27 cellular contexts compared by ENCODE assay signal in genomic region chr4:5166377-5166776, GRCh38.
DNase-seq lines count a peak whose midpoint lies in the region; ATAC-seq, FAIRE-seq and TF ChIP-seq lines count a peak whose summit lies in the region.
"Had no signal": no experiment of that assay in that cellular context is flagged by ENCODE, and none has a peak within 500 bp of the region (broad histone marks: within the 10 kb centered on the region; RNA-seq: fewer than 3 reads in every experiment).

No MANE protein-coding gene starts in this region.

- no peak overlapping the region for H3K9ac ChIP-seq in SK-N-SH
- peak overlapping the region; percentile 58 for H3K9ac ChIP-seq in astrocyte (ENCODE audit: low read length)
- H3K9ac ChIP-seq: parathyroid adenoma had no signal

- no peaks in the 10 kb centered on the region for H3K9me3 ChIP-seq in SK-N-SH
- H3K9me3 ChIP-seq in astrocyte (ENCODE audit: insufficient read depth, low read depth, low read length), result no peaks in the 10 kb centered on the region
- peaks cover 0 to 14% of the 10 kb centered on the region in 2 donors for H3K9me3 ChIP-seq in lung (ENCODE audit: control insufficient read depth in 2 of 2, insufficient read depth in 1 of 2, low read length in 1 of 2)
- no peaks in the 10 kb centered on the region for H3K9me3 ChIP-seq in CD8-positive, alpha-beta memory T cell (ENCODE audit: low read length)
- H3K9me3 ChIP-seq: gastrocnemius medialis, upper lobe of right lung had no signal

- no peak for FAIRE-seq in astrocyte (lab: Jason Lieb, UNC)

- H3F3A ChIP-seq in SK-N-SH (replicated peaks; ENCODE audit: insufficient read depth), result no peaks in the 10 kb centered on the region

- no peak overlapping the region for H3K4me3 ChIP-seq in SK-N-SH (ENCODE audit: low read depth in 2 of 2, low read length in 1 of 2)
- H3K4me3 ChIP-seq in astrocyte (ENCODE audit: insufficient read depth, low read depth, low read length), result no peak overlapping the region
- H3K4me3 ChIP-seq in lung, result no peak overlapping the region
- H3K4me3 ChIP-seq in CD8-positive, alpha-beta memory T cell (ENCODE audit: low read length), result no peak overlapping the region
- H3K4me3 ChIP-seq: gastrocnemius medialis, upper lobe of right lung had no signal

- H3K36me3 ChIP-seq in SK-N-SH (replicated peaks in 1 of 2; ENCODE audit: control insufficient read depth in 1 of 2, insufficient read depth in 2 of 2, low read length in 1 of 2) (no peaks in the 10 kb centered on the region), astrocyte (ENCODE audit: insufficient read depth, low read length) (no peaks in the 10 kb centered on the region), lung (ENCODE audit: control insufficient read depth in 2 of 2, insufficient read depth in 2 of 2, low read length in 2 of 2) (no peaks in the 10 kb centered on the region)
- H3K36me3 ChIP-seq in CD8-positive, alpha-beta memory T cell (ENCODE audit: insufficient read depth, low read length), result no peaks in the 10 kb centered on the region
- H3K36me3 ChIP-seq: gastrocnemius medialis, upper lobe of right lung had no signal

- ATAC-seq in SK-N-SH treated with all-trans-retinoic acid at 6 μM for 48 hours (no peak), lung (ENCODE audit: insufficient read depth, low FRiP score) (peak; percentile 6), HG03025 (IDR thresholded peaks at IDR 0.05; ENCODE audit: low FRiP score, unreplicated experiment) (no peak), GM19035 (IDR thresholded peaks at IDR 0.05; ENCODE audit: unreplicated experiment) (no peak)
- ATAC-seq: activated naive CD8-positive, alpha-beta T cell treated with anti-CD3 and anti-CD28 coated beads, Interleukin-2, amount 50 U/mL, for 24 hours; activated T-cell treated with anti-CD3 and anti-CD28 coated beads, Interleukin-2, amount 50 U/mL, for 72 hours; gastrocnemius medialis; left cardiac atrium; upper lobe of right lung had no signal

- no peaks in the 10 kb centered on the region for H3K36me3 Mint-ChIP-seq in astrocyte (ENCODE audit: low read depth, unreplicated experiment)
- no peaks in the 10 kb centered on the region for H3K36me3 Mint-ChIP-seq in CD8-positive, alpha-beta memory T cell
- H3K36me3 Mint-ChIP-seq: CD4-positive, CD25-positive, alpha-beta regulatory T cell had no signal

- H3K9me3 Mint-ChIP-seq in astrocyte (ENCODE audit: unreplicated experiment), result no peaks in the 10 kb centered on the region
- H3K9me3 Mint-ChIP-seq in CD8-positive, alpha-beta memory T cell, result peaks cover 0 to 7% (median 3%) of the 10 kb centered on the region in 5 donors
- H3K9me3 Mint-ChIP-seq: activated naive CD8-positive, alpha-beta T cell treated with anti-CD3 and anti-CD28 coated beads, Interleukin-2, amount 50 U/mL, for 24 hours; central memory CD8-positive, alpha-beta T cell had no signal

- H3K4me2 ChIP-seq in SK-N-SH, result peak overlapping the region; percentile 59; the same call in 1 of the 2 replicates
- H3K4me2 ChIP-seq in astrocyte (ENCODE audit: low read length), result peak overlapping the region; percentile 60

- DNase-seq in SK-N-SH (no peak), astrocyte (ENCODE audit: low read depth) (peak; percentile 6), lung (ENCODE audit: low spot score) (no peak), AG20443 (ENCODE audit: low spot score) (no peak)
- DNase-seq in CD8-positive, alpha-beta memory T cell, result no peak
- DNase-seq: activated CD4-positive, alpha-beta T cell treated with anti-CD3 and anti-CD28 coated beads, Interleukin-2, amount 50 U/mL, for 1 hour; activated CD4-positive, CD25-positive, alpha-beta regulatory T cell; activated naive CD4-positive, alpha-beta T cell; activated naive CD8-positive, alpha-beta T cell treated with anti-CD3 and anti-CD28 coated beads, Interleukin-2, amount 50 U/mL, for 24 hours; activated T-cell treated with anti-CD3 and anti-CD28 coated beads, Interleukin-2, amount 50 U/mL, for 72 hours; CD4-positive, CD25-positive, alpha-beta regulatory T cell; gastrocnemius medialis; H7; Kasumi-1; left cardiac atrium; mammary epithelial cell; NCI-H146; NCI-H345; stimulated activated CD4-positive, alpha-beta T cell treated with anti-CD3 and anti-CD28 coated beads, Interleukin-1b, Interleukin-23, amount 100 ng/mL, for 48 hours; stimulated activated naive CD4-positive, alpha-beta T cell treated with Interleukin-2 at 50 U/mL for 16 hours; upper lobe of right lung had no signal

- TF ChIP-seq CTCF in SK-N-SH (IDR thresholded peaks at IDR 0.05) (no peak), astrocyte (IDR thresholded peaks at IDR 0.05; ENCODE audit: insufficient read depth, low read depth, low read length) (no peak), lung (IDR thresholded peaks at IDR 0.05; ENCODE audit: control extremely low read depth, extremely low read depth) (no peak)

- no peak overlapping the region for H3K27ac ChIP-seq in SK-N-SH (ENCODE audit: low read depth in 2 of 2, low read length in 1 of 2)
- H3K27ac ChIP-seq in astrocyte (ENCODE audit: low read depth, low read length), result peak overlapping the region; percentile 70
- no peak overlapping the region for H3K27ac ChIP-seq in lung (ENCODE audit: low read depth in 1 of 2, low read length in 1 of 2)
- no peak overlapping the region for H3K27ac ChIP-seq in CD8-positive, alpha-beta memory T cell (ENCODE audit: low read depth, low read length)
- H3K27ac ChIP-seq: gastrocnemius medialis, parathyroid adenoma, upper lobe of right lung had no signal

- H4K20me1 ChIP-seq in SK-N-SH (ENCODE audit: insufficient read depth) (no peaks in the 10 kb centered on the region), astrocyte (ENCODE audit: insufficient read depth, low read length) (no peaks in the 10 kb centered on the region)

- peaks cover 9% of the 10 kb centered on the region for H3K4me1 Mint-ChIP-seq in astrocyte (ENCODE audit: low read depth, unreplicated experiment)
- no peaks in the 10 kb centered on the region for H3K4me1 Mint-ChIP-seq in CD8-positive, alpha-beta memory T cell
- H3K4me1 Mint-ChIP-seq: activated naive CD8-positive, alpha-beta T cell treated with anti-CD3 and anti-CD28 coated beads, Interleukin-2, amount 50 U/mL, for 24 hours; CD4-positive, CD25-positive, alpha-beta regulatory T cell; central memory CD8-positive, alpha-beta T cell had no signal

- H3K27me3 ChIP-seq in SK-N-SH (ENCODE audit: insufficient read depth), result peaks cover 5% of the 10 kb centered on the region; the same call in 1 of the 2 replicates
- no peaks in the 10 kb centered on the region for H3K27me3 ChIP-seq in astrocyte (ENCODE audit: insufficient read depth, low read length)
- no peaks in the 10 kb centered on the region for H3K27me3 ChIP-seq in lung (ENCODE audit: control insufficient read depth, insufficient read depth)
- no peaks in the 10 kb centered on the region for H3K27me3 ChIP-seq in CD8-positive, alpha-beta memory T cell (ENCODE audit: insufficient read depth, low read length, poor library complexity, severe bottlenecking)
- H3K27me3 ChIP-seq: gastrocnemius medialis, upper lobe of right lung had no signal

- no peak for TF ChIP-seq EP300 in SK-N-SH (IDR thresholded peaks at IDR 0.05; ENCODE audit: borderline replicate concordance in 1 of 2, low read depth in 1 of 2, low read length in 1 of 2)

- CTCF ChIA-PET in SK-N-SH (lab: Yijun Ruan, JAX), result interaction anchor here (0.7 kb wide), 1 partner anchor 15 kb away, joined by 3 read pairs; no protein-coding TSS in a partner anchor
- CTCF ChIA-PET in CD8-positive, alpha-beta memory T cell (lab: Charles Lee), result no interaction called here

- no peaks in the 10 kb centered on the region for H3K9me2 ChIP-seq in SK-N-SH

- no peak overlapping the region for H3K27ac Mint-ChIP-seq in astrocyte (ENCODE audit: unreplicated experiment)
- no peak overlapping the region for H3K27ac Mint-ChIP-seq in CD8-positive, alpha-beta memory T cell
- H3K27ac Mint-ChIP-seq: activated naive CD8-positive, alpha-beta T cell treated with anti-CD3 and anti-CD28 coated beads, Interleukin-2, amount 50 U/mL, for 24 hours; activated T-cell treated with anti-CD3 and anti-CD28 coated beads, Interleukin-2, amount 50 U/mL, for 72 hours; CD4-positive, CD25-positive, alpha-beta regulatory T cell had no signal

- TF ChIP-seq RAD21 in SK-N-SH (IDR thresholded peaks at IDR 0.05; ENCODE audit: low read length), result no peak

- H3K27me3 Mint-ChIP-seq in astrocyte (ENCODE audit: low read depth, unreplicated experiment), result peaks cover 11% of the 10 kb centered on the region
- H3K27me3 Mint-ChIP-seq in CD8-positive, alpha-beta memory T cell, result peaks cover 0 to 10% of the 10 kb centered on the region in 2 donors
- H3K27me3 Mint-ChIP-seq: activated naive CD8-positive, alpha-beta T cell treated with anti-CD3 and anti-CD28 coated beads, Interleukin-2, amount 50 U/mL, for 24 hours; CD4-positive, CD25-positive, alpha-beta regulatory T cell had no signal

- POLR2A ChIA-PET in SK-N-SH (lab: Yijun Ruan, JAX), result no interaction called here
- POLR2A ChIA-PET in CD8-positive, alpha-beta memory T cell (lab: Charles Lee), result no interaction called here

- no peak overlapping the region for H3K4me3 Mint-ChIP-seq in astrocyte (ENCODE audit: unreplicated experiment)
- H3K4me3 Mint-ChIP-seq in CD8-positive, alpha-beta memory T cell, result no peak overlapping the region
- H3K4me3 Mint-ChIP-seq: activated naive CD8-positive, alpha-beta T cell treated with anti-CD3 and anti-CD28 coated beads, Interleukin-2, amount 50 U/mL, for 24 hours; activated T-cell treated with anti-CD3 and anti-CD28 coated beads, Interleukin-2, amount 50 U/mL, for 72 hours; central memory CD8-positive, alpha-beta T cell; neural crest cell had no signal

- H3K4me1 ChIP-seq in SK-N-SH (ENCODE audit: control insufficient read depth in 1 of 2, insufficient read depth in 2 of 2, low read depth in 1 of 2, low read length in 1 of 2) (peaks cover 0 to 14% of the 10 kb centered on the region in 2 experiments; a peak in 1 of 4 replicates), astrocyte (ENCODE audit: insufficient read depth, low read length) (peaks cover 15% of the 10 kb centered on the region), lung (ENCODE audit: control insufficient read depth in 2 of 2, insufficient read depth in 2 of 2, low read length in 2 of 2) (no peaks in the 10 kb centered on the region)
- H3K4me1 ChIP-seq in CD8-positive, alpha-beta memory T cell (ENCODE audit: insufficient read depth, low read length), result no peaks in the 10 kb centered on the region
- H3K4me1 ChIP-seq: gastrocnemius medialis, parathyroid adenoma, upper lobe of right lung had no signal

- H2AFZ ChIP-seq in SK-N-SH (ENCODE audit: low read depth) (no peak overlapping the region), astrocyte (ENCODE audit: low read depth, low read length) (peak overlapping the region; percentile 71)
- H2AFZ ChIP-seq: parathyroid adenoma had no signal

- H3K79me2 ChIP-seq in SK-N-SH (ENCODE audit: insufficient read depth), result no peaks in the 10 kb centered on the region
- no peaks in the 10 kb centered on the region for H3K79me2 ChIP-seq in astrocyte (ENCODE audit: insufficient read depth, low read length)
- H3K79me2 ChIP-seq: parathyroid adenoma had no signal

- 40% methylated on average over 4 of the region's 4 CpGs for WGBS in SK-N-SH (ENCODE audit: low lambda C conversion rate)
- WGBS in lung, 2 donors, result 85 to 90% methylated on average over 4 of the region's 4 CpGs

TF ChIP-seq in SK-N-SH, 30 proteins besides CTCF, POLR2A, EP300 and RAD21 (continues in another document):
- no peak for TF ChIP-seq RFX5 (IDR thresholded peaks at IDR 0.05; ENCODE audit: low read length)
- TF ChIP-seq NFIC (IDR thresholded peaks at IDR 0.05; ENCODE audit: borderline replicate concordance), result no peak

TF ChIP-seq in SK-N-SH treated with all-trans-retinoic acid at 6 μM for 48 hours, 23 proteins besides CTCF, POLR2A, EP300 and RAD21:
- TF ChIP-seq TCF4 (CRISPR knock-in tag; IDR thresholded peaks at IDR 0.05; ENCODE audit: borderline replicate concordance), result no peak
